Comparison of ENCODE assay signal across 8 cellular contexts in genomic region chr16:87492721-87493554, GRCh38. TPM values are rescaled to one million over a fixed set of nuclear protein-coding genes. Genes with fewer than 3 reads are reported as not detected.
A peak's percentile ranks its signal among the peaks of the same experiment; 100 is the strongest.
DNase-seq lines count a peak whose midpoint lies in the region.

TSS of gene ZCCHC14 (minus strand) at chr16:87493024. CDS start at chr16:87492238, 786 bp downstream.

- H3K4me1 ChIP-seq in neuron (ENCODE audit: insufficient read depth, low read length) (peaks cover 37% of the 10 kb centered on the region), stomach smooth muscle (ENCODE audit: control insufficient read depth, insufficient read depth, low read length) (peaks cover 30% of the 10 kb centered on the region)

- H2AFZ ChIP-seq in neuron (ENCODE audit: low read depth, low read length), result peak within 1 kb of the TSS; percentile 80

- H3K9me3 ChIP-seq in MG63 (no peaks in the 10 kb centered on the region), neuron (ENCODE audit: low read length) (no peaks in the 10 kb centered on the region), stomach smooth muscle (ENCODE audit: control insufficient read depth in 2 of 2, low read length in 2 of 2) (no peaks in the 10 kb centered on the region)

- H3K9ac ChIP-seq in stomach smooth muscle (ENCODE audit: low read length in 2 of 2), result peak within 1 kb of the TSS in 1 of 2 donors; percentile 48

- H3K36me3 ChIP-seq in MG63 (no peaks in the 10 kb centered on the region; the same call in 1 of the 2 replicates), neuron (ENCODE audit: insufficient read depth, low read length) (no peaks in the 10 kb centered on the region), stomach smooth muscle (ENCODE audit: control insufficient read depth in 2 of 2, insufficient read depth in 2 of 2, low read length in 2 of 2) (no peaks in the 10 kb centered on the region)

- H3K27me3 ChIP-seq in MG63 (no peaks in the 10 kb centered on the region), neuron (ENCODE audit: insufficient read depth, low read length) (no peaks in the 10 kb centered on the region), stomach smooth muscle (ENCODE audit: control insufficient read depth in 1 of 2, insufficient read depth in 2 of 2, low read length in 2 of 2) (no peaks in the 10 kb centered on the region)

- DNase-seq in ELR (ENCODE audit: low read depth), result peak; percentile 99
- peak; percentile 98 for DNase-seq in H4 (ENCODE audit: low spot score)
- peak; percentile 98 for DNase-seq in MG63
- peak; percentile 54 for DNase-seq in SIG-M5 (lab: John Stamatoyannopoulos, UW)
- DNase-seq in activated naive CD4-positive, alpha-beta T cell (lab: John Stamatoyannopoulos, UW), result peak; percentile 94 to 99 (median 98)
- DNase-seq in foreskin melanocyte, result peak; percentile 97

- peak within 1 kb of the TSS; percentile 49 for H3K4me3 ChIP-seq in MG63
- H3K4me3 ChIP-seq in neuron (ENCODE audit: low read length), result peak within 1 kb of the TSS; percentile 61
- peak within 1 kb of the TSS; percentile 68 to 77 for H3K4me3 ChIP-seq in stomach smooth muscle (ENCODE audit: low read length in 2 of 2)

- no peak within 1 kb of the TSS for H3K27ac ChIP-seq in stomach smooth muscle (ENCODE audit: low read length)

RNA-seq across cellular contexts. Expression of gene ZCCHC14, which starts in this region (rescaled TPM):
- total RNA-seq in H4 (2014; rRNA removed; shearing (Covaris generic)), result 5.4 and 6.3 TPM in 2 replicates
- 2.6 and 3.0 TPM in 2 replicates for total RNA-seq in MG63 (2014; rRNA removed; shearing (Covaris generic); ENCODE audit: low replicate concordance)
